Comparison of ENCODE assay signal across 1 cellular context in genomic region chr2:179532890-179533289, GRCh38.
TF ChIP-seq lines count a peak whose summit lies in the region.

No MANE protein-coding gene starts in this region.

TF ChIP-seq in HepG2, 621 proteins besides CTCF, POLR2A, EP300 and RAD21 (continued from another document):
- no peak for TF ChIP-seq LRRFIP1 (CRISPR knock-in tag; conservative IDR thresholded peaks at IDR 0.05)
- no peak for TF ChIP-seq TOPORS (CRISPR knock-in tag; IDR thresholded peaks at IDR 0.05)
- TF ChIP-seq EEA1 (CRISPR knock-in tag; IDR thresholded peaks at IDR 0.05; ENCODE audit: borderline replicate concordance), result no peak
- 0 out of 2 replicates have a peak, but pooled peaks have one; percentile 31 for TF ChIP-seq SAP130 (CRISPR knock-in tag; IDR thresholded peaks at IDR 0.05; ENCODE audit: low read depth)
- no peak for TF ChIP-seq ZNF234 (CRISPR knock-in tag; conservative IDR thresholded peaks at IDR 0.05)
- no peak for TF ChIP-seq MXI1 (IDR thresholded peaks at IDR 0.05; ENCODE audit: borderline replicate concordance, low read depth, low read length)
- peak; percentile 34; the same call in 1 of the 2 replicates for TF ChIP-seq BCL6 (CRISPR knock-in tag; IDR thresholded peaks at IDR 0.05)
- peak; percentile 20; the same call in 1 of the 2 replicates for TF ChIP-seq SMC3 (IDR thresholded peaks at IDR 0.05; ENCODE audit: low read length)
- peak; percentile 46; the same call in 1 of the 2 replicates for TF ChIP-seq POGZ (CRISPR knock-in tag; IDR thresholded peaks at IDR 0.05)
- no peak for TF ChIP-seq ZKSCAN1 (IDR thresholded peaks at IDR 0.05; ENCODE audit: low read length)
- no peak for TF ChIP-seq MXD3 (CRISPR knock-in tag; IDR thresholded peaks at IDR 0.05)
- TF ChIP-seq DMAP1 (CRISPR knock-in tag; IDR thresholded peaks at IDR 0.05), result no peak
- TF ChIP-seq THAP7 (CRISPR knock-in tag; IDR thresholded peaks at IDR 0.05), result no peak
- no peak for TF ChIP-seq ATF5 (CRISPR knock-in tag; IDR thresholded peaks at IDR 0.05; ENCODE audit: low read depth)
- peak; percentile 60 for TF ChIP-seq TCF7 (IDR thresholded peaks at IDR 0.05; ENCODE audit: low read depth)
- no peak for TF ChIP-seq JUNB (CRISPR knock-in tag; IDR thresholded peaks at IDR 0.05; ENCODE audit: borderline replicate concordance)
- TF ChIP-seq ZNF432 (CRISPR knock-in tag; IDR thresholded peaks at IDR 0.05; ENCODE audit: borderline replicate concordance), result no peak
- TF ChIP-seq DDIT3 (CRISPR knock-in tag; IDR thresholded peaks at IDR 0.05), result no peak
- no peak for TF ChIP-seq GATAD1 (CRISPR knock-in tag; IDR thresholded peaks at IDR 0.05)
- TF ChIP-seq ZNF747 (CRISPR knock-in tag; IDR thresholded peaks at IDR 0.05; ENCODE audit: borderline replicate concordance), result no peak
- no peak for TF ChIP-seq ZNF138 (CRISPR knock-in tag; IDR thresholded peaks at IDR 0.05; ENCODE audit: low read depth)
- peak; percentile 37; the same call in 1 of the 2 replicates for TF ChIP-seq TGIF2 (CRISPR knock-in tag; IDR thresholded peaks at IDR 0.05)
- no peak for TF ChIP-seq CREB1 (IDR thresholded peaks at IDR 0.05)
- peak; percentile 24; the same call in 1 of the 2 replicates for TF ChIP-seq CREB1 (CRISPR knock-in tag; IDR thresholded peaks at IDR 0.05)
- TF ChIP-seq GFI1 (CRISPR knock-in tag; IDR thresholded peaks at IDR 0.05; ENCODE audit: borderline replicate concordance), result no peak
- TF ChIP-seq PATZ1 (CRISPR knock-in tag; IDR thresholded peaks at IDR 0.05), result 0 out of 2 replicates have a peak, but pooled peaks have one; percentile 18
- TF ChIP-seq NFE2L1 (CRISPR knock-in tag; IDR thresholded peaks at IDR 0.05; ENCODE audit: borderline replicate concordance), result no peak
- TF ChIP-seq GPBP1L1 (CRISPR knock-in tag; IDR thresholded peaks at IDR 0.05), result no peak
- no peak for TF ChIP-seq TSC22D2 (CRISPR knock-in tag; IDR thresholded peaks at IDR 0.05; ENCODE audit: borderline replicate concordance)
- peak; percentile 45; the same call in 1 of the 2 replicates for TF ChIP-seq HMG20A (CRISPR knock-in tag; IDR thresholded peaks at IDR 0.05; ENCODE audit: borderline replicate concordance)
- TF ChIP-seq HES4 (CRISPR knock-in tag; IDR thresholded peaks at IDR 0.05; ENCODE audit: borderline replicate concordance), result no peak
- TF ChIP-seq AGO2 (optimal IDR thresholded peaks at IDR 0.05; ENCODE audit: low read depth, low read length), result no peak
- TF ChIP-seq MAX (IDR thresholded peaks at IDR 0.05), result 0 out of 2 replicates have a peak, but pooled peaks have one; percentile 34
- 0 out of 2 replicates have a peak, but pooled peaks have one; percentile 23 for TF ChIP-seq ZSCAN5A (CRISPR knock-in tag; IDR thresholded peaks at IDR 0.05; ENCODE audit: borderline replicate concordance)
- no peak for TF ChIP-seq ZBTB21 (CRISPR knock-in tag; IDR thresholded peaks at IDR 0.05)
- peak; percentile 44; the same call in 1 of the 2 replicates for TF ChIP-seq FOSL2 (CRISPR knock-in tag; IDR thresholded peaks at IDR 0.05)
- no peak for TF ChIP-seq ZFY (CRISPR knock-in tag; IDR thresholded peaks at IDR 0.05)
- TF ChIP-seq ZBTB1 (CRISPR knock-in tag; IDR thresholded peaks at IDR 0.05; ENCODE audit: borderline replicate concordance), result no peak
TF ChIP-seq in HepG2: peak in this region for 34.
